In genomic region chr5:110150199-110150598, GRCh38 we compare ENCODE assay signal across 24 cellular contexts.
DNase-seq lines count a peak whose midpoint lies in the region; ATAC-seq and TF ChIP-seq lines count a peak whose summit lies in the region.
"Had no signal": no experiment of that assay in that cellular context is flagged by ENCODE, and none has a peak within 500 bp of the region (broad histone marks: within the 10 kb centered on the region; RNA-seq: fewer than 3 reads in every experiment).

No MANE protein-coding gene starts in this region.

- no peak for ATAC-seq in HG03520 (IDR thresholded peaks at IDR 0.05; ENCODE audit: unreplicated experiment)
- ATAC-seq in GM18861 (IDR thresholded peaks at IDR 0.05; ENCODE audit: unreplicated experiment): no peak
- ATAC-seq: activated CD4-positive, alpha-beta T cell treated with anti-CD3 and anti-CD28 coated beads for 36 hours; effector memory CD8-positive, alpha-beta T cell; left lung; psoas muscle; stimulated activated naive CD8-positive, alpha-beta T cell treated with anti-CD3 and anti-CD28 coated beads, Interleukin-15, Interleukin-2, amounts not matched to agents 100 U/mL and 50 U/mL, for 24 hours had no signal

- peak; percentile 2 for DNase-seq in M059J (ENCODE audit: low read depth)
- DNase-seq in astrocyte of the cerebellum (ENCODE audit: low read depth): peak; percentile 65
- peak; percentile 84 for DNase-seq in fibroblast of mammary gland (ENCODE audit: low read depth)
- peak; percentile 44 for DNase-seq in stromal cell of bone marrow (ENCODE audit: low read depth)
- DNase-seq in activated CD8-positive, alpha-beta memory T cell treated with anti-CD3 and anti-CD28 coated beads for 24 hours: no peak
- DNase-seq: activated CD4-positive, alpha-beta T cell treated with anti-CD3 and anti-CD28 coated beads for 36 hours; activated gamma-delta T cell; activated naive CD8-positive, alpha-beta T cell treated with anti-CD3 and anti-CD28 coated beads, Interleukin-2, amount 10 ng/mL, durations not matched to agents 7 days and 5 days; activated T-cell treated with anti-CD3 and anti-CD28 coated beads, Interleukin-2, amount 50 U/mL, for 24 hours; Calu3; effector memory CD8-positive, alpha-beta T cell; left lung; naive B cell; NCI-H1105; NCI-H187 treated with DMSO at 0.1 percent for 48 hours; NCI-H69; psoas muscle; sigmoid colon; stimulated activated naive CD8-positive, alpha-beta T cell treated with anti-CD3 and anti-CD28 coated beads, Interleukin-15, Interleukin-2, amounts not matched to agents 100 U/mL and 50 U/mL, for 24 hours; uterus had no signal

- no peak for TF ChIP-seq CTCF in astrocyte of the cerebellum (IDR thresholded peaks at IDR 0.05; ENCODE audit: low read depth, low read length, missing control alignments)
- TF ChIP-seq CTCF in fibroblast of mammary gland (conservative IDR thresholded peaks at IDR 0.05; ENCODE audit: control insufficient read depth, insufficient read depth, low read depth, low read length): no peak

- H3K4me3 ChIP-seq in astrocyte of the cerebellum (ENCODE audit: low read depth, low read length) (no peak overlapping the region), fibroblast of mammary gland (ENCODE audit: control insufficient read depth, low read depth, low read length) (no peak overlapping the region)
- H3K4me3 ChIP-seq: cardiac muscle cell, coronary artery, left lung, psoas muscle, sigmoid colon, uterus had no signal

- in situ Hi-C loops in astrocyte of the cerebellum (cut with HindIII; ENCODE audit: low sequenced_read_pairs): no loop called here
